Comparison of ENCODE assay signal across 19 cellular contexts in the genomic region with DNA sequence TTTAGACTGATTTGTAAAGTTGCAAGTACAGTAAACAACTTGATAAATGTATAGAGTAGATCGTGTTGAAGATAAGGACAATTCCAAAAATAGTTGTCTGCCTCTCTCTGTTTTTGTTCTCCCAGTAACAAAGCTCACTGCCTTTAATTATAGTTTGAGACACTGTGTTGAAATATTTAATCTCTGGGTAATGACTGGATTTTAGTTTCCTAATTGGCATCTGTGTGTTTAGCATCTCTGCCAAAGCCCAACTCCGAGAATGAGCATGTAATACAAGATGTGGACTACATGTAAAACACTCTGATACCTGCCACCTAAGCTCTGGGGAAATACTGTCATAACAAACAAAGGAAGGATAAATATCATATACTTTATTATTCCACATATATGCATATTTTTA.
"Had no signal": no experiment of that assay in that cellular context is flagged by ENCODE, and none has a peak within 500 bp of the region (broad histone marks: within the 10 kb centered on the region; RNA-seq: fewer than 3 reads in every experiment).

No MANE protein-coding gene starts in this region.

- H3K4me3 Mint-ChIP-seq: activated CD4-positive, alpha-beta T cell treated with anti-CD3 and anti-CD28 coated beads, Interleukin-2, amount 10 ng/mL, durations not matched to agents 7 days and 5 days; activated naive CD8-positive, alpha-beta T cell; effector memory CD8-positive, alpha-beta T cell; natural killer cell; stimulated activated effector memory CD8-positive, alpha-beta T cell treated with anti-CD3 and anti-CD28 coated beads, Interleukin-12 subunit alpha, Interleukin-12 subunit beta, amount 100 ng/mL, for 72 hours had no signal

- ATAC-seq: activated CD4-positive, CD25-positive, alpha-beta regulatory T cell treated with anti-CD3 and anti-CD28 coated beads, Interleukin-2, amount 50 U/mL, for 24 hours; effector memory CD8-positive, alpha-beta T cell; foreskin keratinocyte; left cardiac atrium; natural killer cell; pancreas; right lobe of liver; stimulated activated effector memory CD8-positive, alpha-beta T cell treated with anti-CD3 and anti-CD28 coated beads, Interleukin-12 subunit alpha, Interleukin-12 subunit beta, amount 100 ng/mL, for 72 hours; upper lobe of right lung had no signal

- H3K9me3 Mint-ChIP-seq: activated CD4-positive, alpha-beta T cell treated with anti-CD3 and anti-CD28 coated beads, Interleukin-2, amount 10 ng/mL, durations not matched to agents 7 days and 5 days; effector memory CD8-positive, alpha-beta T cell; natural killer cell; stimulated activated effector memory CD8-positive, alpha-beta T cell treated with anti-CD3 and anti-CD28 coated beads, Interleukin-12 subunit alpha, Interleukin-12 subunit beta, amount 100 ng/mL, for 72 hours had no signal

- DNase-seq: activated CD4-positive, alpha-beta T cell treated with anti-CD3 and anti-CD28 coated beads, Interleukin-2, amount 10 ng/mL, durations not matched to agents 7 days and 5 days; activated CD8-positive, alpha-beta memory T cell treated with anti-CD3 and anti-CD28 coated beads, Interleukin-2, amount 50 U/mL, for 4 hours; activated gamma-delta T cell treated with Interleukin-2 at 50 U/mL for 16 hours; activated T-cell treated with anti-CD3 and anti-CD28 coated beads, Interleukin-2, amount 50 U/mL, for 48 hours; amygdala; dermis blood vessel endothelial cell; effector memory CD8-positive, alpha-beta T cell; hippocampal formation; left cardiac atrium; natural killer cell; pancreas; stimulated activated CD4-positive, alpha-beta T cell treated with anti-CD3 and anti-CD28 coated beads, Interleukin-4, amount 100 ng/mL, for 24 hours; T1000; upper lobe of right lung had no signal

- H3K36me3 Mint-ChIP-seq: activated naive CD8-positive, alpha-beta T cell; natural killer cell; stimulated activated effector memory CD8-positive, alpha-beta T cell treated with anti-CD3 and anti-CD28 coated beads, Interleukin-12 subunit alpha, Interleukin-12 subunit beta, amount 100 ng/mL, for 72 hours had no signal

- H3K27me3 Mint-ChIP-seq: activated CD4-positive, alpha-beta T cell treated with anti-CD3 and anti-CD28 coated beads, Interleukin-2, amount 10 ng/mL, durations not matched to agents 7 days and 5 days; activated naive CD8-positive, alpha-beta T cell; effector memory CD8-positive, alpha-beta T cell had no signal

- H3K4me1 Mint-ChIP-seq: natural killer cell; stimulated activated effector memory CD8-positive, alpha-beta T cell treated with anti-CD3 and anti-CD28 coated beads, Interleukin-12 subunit alpha, Interleukin-12 subunit beta, amount 100 ng/mL, for 72 hours had no signal

- H3K27ac Mint-ChIP-seq: activated CD4-positive, alpha-beta T cell treated with anti-CD3 and anti-CD28 coated beads, Interleukin-2, amount 10 ng/mL, durations not matched to agents 7 days and 5 days; activated naive CD8-positive, alpha-beta T cell; effector memory CD8-positive, alpha-beta T cell; natural killer cell; stimulated activated effector memory CD8-positive, alpha-beta T cell treated with anti-CD3 and anti-CD28 coated beads, Interleukin-12 subunit alpha, Interleukin-12 subunit beta, amount 100 ng/mL, for 72 hours had no signal
